Comparison of ENCODE assay signal across 2 cellular contexts in the genomic region with DNA sequence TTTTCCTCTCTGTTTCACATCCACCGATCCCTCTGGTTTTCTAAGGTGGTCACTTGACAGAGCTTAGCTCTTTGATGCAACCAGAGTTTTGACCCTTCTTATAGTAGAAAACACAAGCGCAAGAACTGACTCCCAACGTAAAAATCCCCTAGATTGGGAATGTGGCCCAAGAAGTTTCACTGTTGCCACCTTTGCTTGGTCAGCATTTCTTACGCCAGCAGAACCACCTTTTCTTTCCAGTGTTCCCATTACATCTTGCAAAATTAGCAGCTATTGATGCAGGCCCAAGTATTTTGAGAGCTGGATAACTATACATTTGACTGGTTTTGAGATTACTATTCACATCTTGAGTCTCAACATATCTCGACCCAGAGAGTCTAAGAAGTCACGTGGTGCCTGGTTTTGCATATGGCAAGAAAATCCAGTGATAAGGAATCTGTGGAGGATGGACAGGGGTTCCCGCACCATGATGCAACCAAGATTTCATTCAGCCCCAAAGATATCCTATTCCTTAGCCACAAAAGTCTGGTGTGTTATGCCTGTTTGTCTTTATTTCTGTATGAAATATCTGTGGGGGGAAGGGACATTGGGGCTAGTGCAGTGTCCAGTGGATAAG.
TF ChIP-seq lines count a peak whose summit lies in the region.

No MANE protein-coding gene starts in this region.

TF ChIP-seq in HepG2, 621 proteins besides CTCF, POLR2A, EP300 and RAD21:
- TF ChIP-seq ONECUT2 (CRISPR knock-in tag; IDR thresholded peaks at IDR 0.05) (no peak), ZNF136 (CRISPR knock-in tag; IDR thresholded peaks at IDR 0.05; ENCODE audit: low read depth) (no peak), MAFF (IDR thresholded peaks at IDR 0.05; ENCODE audit: low read depth, low read length) (peak; percentile 93), MXI1 (IDR thresholded peaks at IDR 0.05; ENCODE audit: borderline replicate concordance, low read depth, low read length) (no peak), ZUFSP (CRISPR knock-in tag; IDR thresholded peaks at IDR 0.05; ENCODE audit: borderline replicate concordance) (no peak), ZFYVE20 (CRISPR knock-in tag; IDR thresholded peaks at IDR 0.05; ENCODE audit: borderline replicate concordance, low read depth) (no peak), MAFK (conservative IDR thresholded peaks at IDR 0.05 in 1 of 2, IDR thresholded peaks at IDR 0.05 in 1 of 2; ENCODE audit: low read length in 2 of 2) (peak; percentile 95 to 96)
- TF ChIP-seq, protein P1, sequence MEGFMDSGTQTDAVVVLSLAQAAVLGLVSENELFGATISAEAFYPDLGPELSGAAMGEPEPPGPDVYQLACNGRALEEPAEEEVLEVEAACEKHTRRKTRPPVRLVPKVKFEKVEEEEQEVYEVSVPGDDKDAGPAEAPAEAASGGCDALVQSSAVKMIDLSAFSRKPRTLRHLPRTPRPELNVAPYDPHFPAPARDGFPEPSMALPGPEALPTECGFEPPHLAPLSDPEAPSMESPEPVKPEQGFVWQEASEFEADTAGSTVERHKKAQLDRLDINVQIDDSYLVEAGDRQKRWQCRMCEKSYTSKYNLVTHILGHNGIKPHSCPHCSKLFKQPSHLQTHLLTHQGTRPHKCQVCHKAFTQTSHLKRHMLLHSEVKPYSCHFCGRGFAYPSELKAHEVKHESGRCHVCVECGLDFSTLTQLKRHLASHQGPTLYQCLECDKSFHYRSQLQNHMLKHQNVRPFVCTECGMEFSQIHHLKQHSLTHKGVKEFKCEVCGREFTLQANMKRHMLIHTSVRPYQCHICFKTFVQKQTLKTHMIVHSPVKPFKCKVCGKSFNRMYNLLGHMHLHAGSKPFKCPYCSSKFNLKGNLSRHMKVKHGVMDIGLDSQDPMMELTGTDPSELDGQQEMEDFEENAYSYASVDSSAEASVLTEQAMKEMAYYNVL (CRISPR knock-in tag; IDR thresholded peaks at IDR 0.05; ENCODE audit: borderline replicate concordance): no peak

TF ChIP-seq in H1, 55 proteins besides CTCF, POLR2A, EP300 and RAD21:
- no peak for TF ChIP-seq KDM4A (IDR thresholded peaks at IDR 0.05; ENCODE audit: low read depth, low read length, severe bottlenecking)
- peak; percentile 41; the same call in 1 of the 2 replicates for TF ChIP-seq MAFK (IDR thresholded peaks at IDR 0.05; ENCODE audit: low read depth, low read length)
